In genomic region chr6:90178294-90178678, GRCh38 we compare ENCODE assay signal across 1 cellular context.
TF ChIP-seq lines count a peak whose summit lies in the region.

No MANE protein-coding gene starts in this region.

TF ChIP-seq in IMR-90, 13 proteins besides CTCF, POLR2A, EP300 and RAD21 (continued from another document):
- TF ChIP-seq USF2 (IDR thresholded peaks at IDR 0.05; ENCODE audit: low read depth, low read length) (no peak), BHLHE40 (IDR thresholded peaks at IDR 0.05; ENCODE audit: low read depth, low read length) (no peak), MAFK (IDR thresholded peaks at IDR 0.05; ENCODE audit: low read depth, low read length) (no peak), CEBPB (IDR thresholded peaks at IDR 0.05; ENCODE audit: low read depth, low read length) (no peak)
